1 cellular context compared by ENCODE assay signal in the genomic region with DNA sequence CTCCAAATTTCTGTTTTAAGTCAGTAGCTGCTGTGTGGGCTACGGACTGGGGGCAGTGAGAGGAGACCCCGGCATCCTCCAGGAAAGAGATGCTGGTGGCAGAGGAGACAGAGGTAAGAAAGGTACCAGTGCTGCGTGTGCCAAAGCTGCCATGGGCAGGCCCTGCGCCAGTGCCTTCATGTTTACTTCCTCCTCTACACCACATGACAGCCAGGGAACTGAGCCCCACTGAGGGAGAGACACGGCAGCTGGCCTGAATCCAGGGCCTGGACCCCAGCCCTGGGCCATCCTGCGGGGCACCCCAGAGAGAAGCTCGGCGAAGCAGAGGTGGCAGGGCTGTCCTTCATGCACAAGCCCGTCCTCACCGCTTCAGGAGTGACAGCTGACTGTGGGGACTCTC.
TF ChIP-seq lines count a peak whose summit lies in the region.

No MANE protein-coding gene starts in this region.

TF ChIP-seq in IMR-90, 13 proteins besides CTCF, POLR2A, EP300 and RAD21:
- TF ChIP-seq RCOR1 (IDR thresholded peaks at IDR 0.05; ENCODE audit: insufficient replicate concordance, low read length) (no peak), RFX5 (IDR thresholded peaks at IDR 0.05; ENCODE audit: low read depth, low read length) (no peak), SMC3 (IDR thresholded peaks at IDR 0.05; ENCODE audit: low read depth, low read length) (no peak), NFE2L2 (IDR thresholded peaks at IDR 0.05; ENCODE audit: low read depth, low read length) (no peak), CEBPB (IDR thresholded peaks at IDR 0.05; ENCODE audit: low read depth, low read length) (no peak), MXI1 (IDR thresholded peaks at IDR 0.05; ENCODE audit: borderline replicate concordance, low read depth, low read length) (no peak), MAZ (IDR thresholded peaks at IDR 0.05; ENCODE audit: borderline replicate concordance, low read depth, low read length) (no peak), CHD1 (IDR thresholded peaks at IDR 0.05; ENCODE audit: low read depth, low read length) (no peak), MAFK (IDR thresholded peaks at IDR 0.05; ENCODE audit: low read depth, low read length) (no peak), BHLHE40 (IDR thresholded peaks at IDR 0.05; ENCODE audit: low read depth, low read length) (no peak), FOS (IDR thresholded peaks at IDR 0.05; ENCODE audit: low read depth, low read length) (no peak)
- TF ChIP-seq, protein P1, sequence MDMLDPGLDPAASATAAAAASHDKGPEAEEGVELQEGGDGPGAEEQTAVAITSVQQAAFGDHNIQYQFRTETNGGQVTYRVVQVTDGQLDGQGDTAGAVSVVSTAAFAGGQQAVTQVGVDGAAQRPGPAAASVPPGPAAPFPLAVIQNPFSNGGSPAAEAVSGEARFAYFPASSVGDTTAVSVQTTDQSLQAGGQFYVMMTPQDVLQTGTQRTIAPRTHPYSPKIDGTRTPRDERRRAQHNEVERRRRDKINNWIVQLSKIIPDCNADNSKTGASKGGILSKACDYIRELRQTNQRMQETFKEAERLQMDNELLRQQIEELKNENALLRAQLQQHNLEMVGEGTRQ (IDR thresholded peaks at IDR 0.05; ENCODE audit: low read depth, low read length), result no peak
- TF ChIP-seq, protein P2, sequence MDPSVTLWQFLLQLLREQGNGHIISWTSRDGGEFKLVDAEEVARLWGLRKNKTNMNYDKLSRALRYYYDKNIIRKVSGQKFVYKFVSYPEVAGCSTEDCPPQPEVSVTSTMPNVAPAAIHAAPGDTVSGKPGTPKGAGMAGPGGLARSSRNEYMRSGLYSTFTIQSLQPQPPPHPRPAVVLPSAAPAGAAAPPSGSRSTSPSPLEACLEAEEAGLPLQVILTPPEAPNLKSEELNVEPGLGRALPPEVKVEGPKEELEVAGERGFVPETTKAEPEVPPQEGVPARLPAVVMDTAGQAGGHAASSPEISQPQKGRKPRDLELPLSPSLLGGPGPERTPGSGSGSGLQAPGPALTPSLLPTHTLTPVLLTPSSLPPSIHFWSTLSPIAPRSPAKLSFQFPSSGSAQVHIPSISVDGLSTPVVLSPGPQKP (IDR thresholded peaks at IDR 0.05; ENCODE audit: borderline replicate concordance, low read depth, low read length), result no peak
